Comparison of ENCODE assay signal across 1 cellular context in genomic region chr3:29481969-29482767, GRCh38.
A peak's percentile ranks its signal among the peaks of the same experiment; 100 is the strongest.
TF ChIP-seq lines count a peak whose summit lies in the region.

No MANE protein-coding gene starts in this region.

TF ChIP-seq in GM12878, 131 proteins besides CTCF, POLR2A, EP300 and RAD21 (continued from another document and continues in another):
- TF ChIP-seq IRF5 (IDR thresholded peaks at IDR 0.05; ENCODE audit: borderline replicate concordance): no peak
- no peak for TF ChIP-seq POLR2AphosphoS5 (IDR thresholded peaks at IDR 0.05; ENCODE audit: low read length)
- no peak for TF ChIP-seq PKNOX1 (IDR thresholded peaks at IDR 0.05)
- no peak for TF ChIP-seq ZNF24 (IDR thresholded peaks at IDR 0.05)
- TF ChIP-seq RUNX3 (IDR thresholded peaks at IDR 0.05; ENCODE audit: low read length): peak; percentile 92
- TF ChIP-seq MTA2 (IDR thresholded peaks at IDR 0.05; ENCODE audit: low read depth): peak; percentile 23; the same call in 1 of the 2 replicates
- no peak for TF ChIP-seq LARP7 (IDR thresholded peaks at IDR 0.05)
- no peak for TF ChIP-seq STAT3 (IDR thresholded peaks at IDR 0.05; ENCODE audit: low read depth, low read length)
- TF ChIP-seq KLF5 (IDR thresholded peaks at IDR 0.05; ENCODE audit: partially characterized antibody): no peak
- TF ChIP-seq BHLHE40 (IDR thresholded peaks at IDR 0.05; ENCODE audit: borderline replicate concordance in 1 of 2, low read depth in 2 of 2, low read length in 1 of 2): peak in 1 of 2 experiments; percentile 28; a peak in 1 of 4 replicates
- TF ChIP-seq TCF12 (IDR thresholded peaks at IDR 0.05; ENCODE audit: low read depth, low read length): peak; percentile 45; the same call in 1 of the 2 replicates
- TF ChIP-seq TCF3 (IDR thresholded peaks at IDR 0.05; ENCODE audit: borderline replicate concordance, insufficient read depth, low read depth, low read length): no peak
- TF ChIP-seq PRDM15 (CRISPR knock-in tag; IDR thresholded peaks at IDR 0.05): no peak
- peak; percentile 86; the same call in 1 of the 2 replicates for TF ChIP-seq MTA3 (IDR thresholded peaks at IDR 0.05; ENCODE audit: borderline replicate concordance, low read length)
- TF ChIP-seq NFIC (IDR thresholded peaks at IDR 0.05; ENCODE audit: low read depth, low read length): peak; percentile 90
- no peak for TF ChIP-seq BCLAF1 (IDR thresholded peaks at IDR 0.05)
- no peak for TF ChIP-seq EED (IDR thresholded peaks at IDR 0.05; ENCODE audit: low read depth)
- no peak for TF ChIP-seq RELA (IDR thresholded peaks at IDR 0.05; ENCODE audit: borderline replicate concordance, partially characterized antibody)
- TF ChIP-seq MXI1 (IDR thresholded peaks at IDR 0.05; ENCODE audit: low read depth, low read length): no peak
- peak; percentile 53 for TF ChIP-seq MEF2B (IDR thresholded peaks at IDR 0.05; ENCODE audit: partially characterized antibody, poor library complexity, severe bottlenecking)
- no peak for TF ChIP-seq NBN (IDR thresholded peaks at IDR 0.05)
- TF ChIP-seq BCL11A (IDR thresholded peaks at IDR 0.05; ENCODE audit: low read depth, low read length): no peak
- TF ChIP-seq CBX3 (IDR thresholded peaks at IDR 0.05; ENCODE audit: borderline replicate concordance, low read depth): no peak
- no peak for TF ChIP-seq SPI1 (IDR thresholded peaks at IDR 0.05; ENCODE audit: borderline replicate concordance, insufficient read depth, low read depth, low read length)
- no peak for TF ChIP-seq SREBF2 (IDR thresholded peaks at IDR 0.05; ENCODE audit: low read length)
- no peak for TF ChIP-seq NR2C2 (IDR thresholded peaks at IDR 0.05; ENCODE audit: borderline replicate concordance, control insufficient read depth, insufficient read length, low read depth)
- peak; percentile 20 for TF ChIP-seq BCL3 (IDR thresholded peaks at IDR 0.05; ENCODE audit: borderline replicate concordance, insufficient read depth, low read depth, low read length, poor library complexity, severe bottlenecking)
- no peak for TF ChIP-seq TBL1XR1 (IDR thresholded peaks at IDR 0.05; ENCODE audit: low read depth, low read length)
- TF ChIP-seq CREB1 (IDR thresholded peaks at IDR 0.05; ENCODE audit: low read depth): no peak
- no peak for TF ChIP-seq E2F4 (IDR thresholded peaks at IDR 0.05; ENCODE audit: low read depth, low read length)
- TF ChIP-seq NFXL1 (IDR thresholded peaks at IDR 0.05; ENCODE audit: borderline replicate concordance): no peak
- no peak for TF ChIP-seq CUX1 (IDR thresholded peaks at IDR 0.05; ENCODE audit: insufficient replicate concordance, low read depth, low read length)
- TF ChIP-seq MYB (IDR thresholded peaks at IDR 0.05; ENCODE audit: borderline replicate concordance, low read depth, low read length): no peak
- peak; percentile 52; the same call in 1 of the 2 replicates for TF ChIP-seq GABPA (IDR thresholded peaks at IDR 0.05; ENCODE audit: low read depth)
- TF ChIP-seq ETV6 (conservative IDR thresholded peaks at IDR 0.05 in 1 of 2, IDR thresholded peaks at IDR 0.05 in 1 of 2; ENCODE audit: borderline replicate concordance in 1 of 2, low read depth in 1 of 2): no peak
- no peak for TF ChIP-seq FOS (IDR thresholded peaks at IDR 0.05; ENCODE audit: borderline replicate concordance, extremely low read depth, insufficient read length)
- TF ChIP-seq CHD1 (IDR thresholded peaks at IDR 0.05; ENCODE audit: low read depth, low read length): no peak
- no peak for TF ChIP-seq BACH1 (IDR thresholded peaks at IDR 0.05; ENCODE audit: borderline replicate concordance)
- TF ChIP-seq ELK1 (IDR thresholded peaks at IDR 0.05; ENCODE audit: low read depth, low read length): no peak
- TF ChIP-seq EZH2 (IDR thresholded peaks at IDR 0.05; ENCODE audit: borderline replicate concordance, control insufficient read depth, low read depth, low read length): no peak
- TF ChIP-seq SIX5 (IDR thresholded peaks at IDR 0.05; ENCODE audit: low read depth, low read length, severe bottlenecking): no peak
- no peak for TF ChIP-seq IKZF2 (IDR thresholded peaks at IDR 0.05)
- TF ChIP-seq ZNF207 (IDR thresholded peaks at IDR 0.05; ENCODE audit: borderline replicate concordance): no peak
- TF ChIP-seq PAX5 (IDR thresholded peaks at IDR 0.05; ENCODE audit: borderline replicate concordance, low read depth, low read length): no peak
- no peak for TF ChIP-seq ZZZ3 (IDR thresholded peaks at IDR 0.05; ENCODE audit: control insufficient read depth, insufficient read length, low read depth)
- TF ChIP-seq ESRRA (IDR thresholded peaks at IDR 0.05; ENCODE audit: low read length): no peak
- TF ChIP-seq ZNF622 (IDR thresholded peaks at IDR 0.05): no peak
